In genomic region chr17:82030470-82031302, GRCh38 we compare ENCODE assay signal across 8 cellular contexts. TPM values are rescaled to one million over a fixed set of nuclear protein-coding genes. Genes with fewer than 3 reads are reported as not detected.
DNase-seq lines count a peak whose midpoint lies in the region; ATAC-seq and TF ChIP-seq lines count a peak whose summit lies in the region.

No MANE protein-coding gene starts in this region.

- no peaks in the 10 kb centered on the region for H3K27me3 ChIP-seq in CD4-positive, alpha-beta memory T cell (ENCODE audit: insufficient read depth, low read length)
- H3K27me3 ChIP-seq in right lobe of liver = no peaks in the 10 kb centered on the region

- H3K4me3 ChIP-seq in CD4-positive, alpha-beta memory T cell (ENCODE audit: low read length in 2 of 2) = peak overlapping the region in 1 of 2 donors; percentile 46
- peak overlapping the region; percentile 38 for H3K4me3 ChIP-seq in HEK293 (ENCODE audit: low read depth, low read length)
- H3K4me3 ChIP-seq in right lobe of liver = peak overlapping the region; percentile 44 to 60 (median 46)

- H3K36me3 Mint-ChIP-seq in CD4-positive, alpha-beta memory T cell = peaks cover 0 to 5% of the 10 kb centered on the region in 2 donors

- H3K27ac Mint-ChIP-seq in CD4-positive, alpha-beta memory T cell = peak overlapping the region in 6 of 7 donors; percentile 48 to 91 (median 76)

- intact Hi-C loops in CD4-positive, alpha-beta memory T cell (cut with micrococcal nuclease) = loop anchor here (1.0 to 10.0 kb wide), 4 partner anchors 124 to 520 kb away; partner anchors contain the start of genes HEXD and OGFOD3
- intact Hi-C loops in right lobe of liver (cut with DNase I) = loop anchor here (2.0 to 10.0 kb wide), 4 partner anchors 54 to 127 kb away; partner anchors contain the start of gene FASN (in 1 of the 2)

- no peaks in the 10 kb centered on the region for H3K9me3 ChIP-seq in CD4-positive, alpha-beta memory T cell (ENCODE audit: control insufficient read depth in 1 of 2, low read length in 2 of 2)
- H3K9me3 ChIP-seq in HEK293 (ENCODE audit: control insufficient read depth, insufficient read depth, low read depth, low read length) (no peaks in the 10 kb centered on the region), right lobe of liver (no peaks in the 10 kb centered on the region)

- POLR2A ChIA-PET in CD4-positive, alpha-beta memory T cell (lab: Charles Lee; ENCODE audit: partially characterized antibody) = interaction anchor here (0.7 to 3.2 kb wide), 20 partner anchors 9 to 488 kb away, joined by 3 to 28 read pairs (median 6); partner anchors contain the start of genes CENPX, DUS1L, FASN and GPS1
- POLR2A ChIA-PET in HEK293 (lab: Yijun Ruan, JAX) = interaction anchor here (0.8 to 6.0 kb wide), 17 partner anchors 9 to 318 kb away, joined by 3 to 56 read pairs (median 5); partner anchors contain the start of genes CENPX, GPS1, LRRC45 and RFNG

- peak; percentile 78 to 88 (median 85) for DNase-seq in CD4-positive, alpha-beta memory T cell
- DNase-seq in NCI-H446 treated with DMSO at 0.1 percent for 48 hours (lab: John Stamatoyannopoulos, UW) = peak; percentile 28
- DNase-seq in activated CD4-positive, alpha-beta T cell treated with anti-CD3 and anti-CD28 coated beads, Interleukin-2, amount 50 U/mL, for 1 hour = peak; percentile 80
- peak; percentile 92 for DNase-seq in dermis blood vessel endothelial cell
- peak; percentile 91 to 92 (median 92) for DNase-seq in right lobe of liver
- DNase-seq in stimulated activated CD4-positive, alpha-beta T cell treated with anti-CD3 and anti-CD28 coated beads, Interleukin-2, amount 100 ng/mL, for 4 hours (ENCODE audit: low read depth) = peak; percentile 71

- H3K27ac ChIP-seq in CD4-positive, alpha-beta memory T cell (ENCODE audit: low read depth, low read length) = no peak overlapping the region
- peak overlapping the region; percentile 93 for H3K27ac ChIP-seq in HEK293 (ENCODE audit: extremely low read depth, low read depth, low read length)
- H3K27ac ChIP-seq in right lobe of liver = peak overlapping the region; percentile 16 to 65 (median 49)

- ATAC-seq in right lobe of liver = peak; percentile 72 to 79 (median 78)
- no peak for ATAC-seq in HG03025 (IDR thresholded peaks at IDR 0.05; ENCODE audit: low FRiP score, unreplicated experiment)

- H3K36me3 ChIP-seq in CD4-positive, alpha-beta memory T cell (ENCODE audit: insufficient read depth, low read length) = no peaks in the 10 kb centered on the region
- peaks cover 0 to 68% of the 10 kb centered on the region in 2 experiments; a peak in 2 of 3 replicates for H3K36me3 ChIP-seq in HEK293 (ENCODE audit: control insufficient read depth in 2 of 2, insufficient read depth in 1 of 2, low read length in 2 of 2)
- peaks cover 0 to 6% (median 0%) of the 10 kb centered on the region in 4 donors for H3K36me3 ChIP-seq in right lobe of liver

- CTCF ChIA-PET in CD4-positive, alpha-beta memory T cell (lab: Charles Lee; ENCODE audit: partially characterized antibody) = interaction anchor here (0.6 to 4.1 kb wide), 28 partner anchors 9 to 291 kb away, joined by 3 to 70 read pairs (median 5); partner anchors contain the start of gene CENPX
- CTCF ChIA-PET in HEK293 (lab: Yijun Ruan, JAX) = interaction anchor here (0.5 to 3.6 kb wide), 37 partner anchors 7 to 904 kb away, joined by 3 to 35 read pairs (median 3); partner anchors contain the start of genes CENPX, DCXR, LRRC45 and MAFG

- H3K4me1 Mint-ChIP-seq in CD4-positive, alpha-beta memory T cell = peaks cover 5 to 14% (median 10%) of the 10 kb centered on the region in 4 donors

- peaks cover 13% of the 10 kb centered on the region for H3K4me1 ChIP-seq in CD4-positive, alpha-beta memory T cell (ENCODE audit: insufficient read depth, low read length)
- peaks cover 2% of the 10 kb centered on the region; the same call in 1 of the 2 replicates for H3K4me1 ChIP-seq in HEK293 (ENCODE audit: control insufficient read depth, insufficient read depth, low read length)
- H3K4me1 ChIP-seq in right lobe of liver = peaks cover 0 to 33% (median 16%) of the 10 kb centered on the region in 4 donors

- no peaks in the 10 kb centered on the region for H3K27me3 Mint-ChIP-seq in CD4-positive, alpha-beta memory T cell

- TF ChIP-seq POLR2A in right lobe of liver (IDR thresholded peaks at IDR 0.05) = peak; percentile 26

- peak overlapping the region; percentile 79 to 89 (median 86) for H3K4me3 Mint-ChIP-seq in CD4-positive, alpha-beta memory T cell

- peak; percentile 99 for TF ChIP-seq CTCF in HEK293 (tag by site-specific recombination; IDR thresholded peaks at IDR 0.05)
- peak; percentile 90 to 99 (median 98) for TF ChIP-seq CTCF in right lobe of liver (IDR thresholded peaks at IDR 0.05)

- no CpG with 5 or more reads among the region's 94 CpGs for WGBS in right lobe of liver (ENCODE audit: insufficient coverage, low coverage, low lambda C conversion rate, missing lambda C conversion rate)

- H3K9me3 Mint-ChIP-seq in CD4-positive, alpha-beta memory T cell = no peaks in the 10 kb centered on the region

TF ChIP-seq in HEK293, 187 proteins besides CTCF, POLR2A, EP300 and RAD21 (continues in another document):
- TF ChIP-seq ZNF610 (tag by site-specific recombination; IDR thresholded peaks at IDR 0.05; ENCODE audit: borderline replicate concordance) (no peak), ZNF776 (tag by site-specific recombination; IDR thresholded peaks at IDR 0.05; ENCODE audit: borderline replicate concordance) (no peak), ZNF239 (tag by site-specific recombination; IDR thresholded peaks at IDR 0.05) (no peak), GLI4 (tag by site-specific recombination; IDR thresholded peaks at IDR 0.05) (no peak), YY1 (tag by site-specific recombination; IDR thresholded peaks at IDR 0.05) (0 out of 2 replicates have a peak, but pooled peaks have one; percentile 7), EGR2 (tag by site-specific recombination; IDR thresholded peaks at IDR 0.05; ENCODE audit: low read depth) (peak; percentile 60; the same call in 1 of the 2 replicates), ZNF830 (tag by site-specific recombination; IDR thresholded peaks at IDR 0.05; ENCODE audit: low read depth) (no peak), MYNN (tag by site-specific recombination; IDR thresholded peaks at IDR 0.05; ENCODE audit: borderline replicate concordance) (no peak), ZNF202 (tag by site-specific recombination; IDR thresholded peaks at IDR 0.05; ENCODE audit: borderline replicate concordance) (no peak), BCL11B (tag by site-specific recombination; IDR thresholded peaks at IDR 0.05; ENCODE audit: low read depth) (no peak), ATF2 (tag by site-specific recombination; IDR thresholded peaks at IDR 0.05; ENCODE audit: low read depth) (no peak), ZNF658 (tag by site-specific recombination; IDR thresholded peaks at IDR 0.05) (no peak)
- TF ChIP-seq, protein P1, sequence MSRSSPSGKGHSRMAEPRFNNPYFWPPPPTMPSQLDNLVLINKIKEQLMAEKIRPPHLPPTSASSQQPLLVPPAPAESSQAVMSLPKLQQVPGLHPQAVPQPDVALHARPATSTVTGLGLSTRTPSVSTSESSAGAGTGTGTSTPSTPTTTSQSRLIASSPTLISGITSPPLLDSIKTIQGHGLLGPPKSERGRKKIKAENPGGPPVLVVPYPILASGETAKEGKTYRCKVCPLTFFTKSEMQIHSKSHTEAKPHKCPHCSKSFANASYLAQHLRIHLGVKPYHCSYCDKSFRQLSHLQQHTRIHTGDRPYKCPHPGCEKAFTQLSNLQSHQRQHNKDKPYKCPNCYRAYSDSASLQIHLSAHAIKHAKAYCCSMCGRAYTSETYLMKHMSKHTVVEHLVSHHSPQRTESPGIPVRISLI (tag by site-specific recombination; IDR thresholded peaks at IDR 0.05) = no peak

RNA-seq across cellular contexts. Expression of gene RAC3, which starts 0.8 kb away (rescaled TPM):
- total RNA-seq in CD4-positive, alpha-beta memory T cell = 1 to 10 TPM in 1 of 2 experiments, under 1 TPM in 1; 0.86 to 2.3 TPM
- polyA plus RNA-seq in CD4-positive, alpha-beta memory T cell = under 1 TPM in 1 of 2 donors, not detected in 1; 0.44 TPM
- total RNA-seq in dermis blood vessel endothelial cell (9.0 and 14.0 TPM in 2 replicates), right lobe of liver (1 to 10 TPM; 3.4 to 9.0 (median 5.4) TPM)

RNA-seq across cellular contexts. Expression of gene DCXR, which starts 6.8 kb away (rescaled TPM):
- total RNA-seq in CD4-positive, alpha-beta memory T cell = 10 to 100 TPM; 65.9 to 68.2 TPM
- 100 to 1,000 TPM; 118 to 164 TPM for polyA plus RNA-seq in CD4-positive, alpha-beta memory T cell
- total RNA-seq in dermis blood vessel endothelial cell = 56.8 and 63.8 TPM in 2 replicates
- 1,000 to 10,000 TPM in 2 of 6 experiments, 100 to 1,000 TPM in 4; 389 to 1,607 (median 735) TPM for total RNA-seq in right lobe of liver

RNA-seq across cellular contexts. Expression of gene LRRC45, which starts 7.6 kb away (rescaled TPM):
- 10 to 100 TPM; 18.0 to 18.7 TPM for total RNA-seq in CD4-positive, alpha-beta memory T cell
- polyA plus RNA-seq in CD4-positive, alpha-beta memory T cell = 1 to 10 TPM; 5.7 to 8.2 TPM
- total RNA-seq in dermis blood vessel endothelial cell (15.1 and 23.3 TPM in 2 replicates), right lobe of liver (10 to 100 TPM in 3 of 6 experiments, 1 to 10 TPM in 3; 4.9 to 15.6 (median 11.9) TPM)

RNA-seq across cellular contexts. Expression of gene CENPX, which starts 8.0 kb away (rescaled TPM):
- 10 to 100 TPM; 33.4 to 35.4 TPM for total RNA-seq in CD4-positive, alpha-beta memory T cell
- 10 to 100 TPM; 37.9 to 70.8 TPM for polyA plus RNA-seq in CD4-positive, alpha-beta memory T cell
- total RNA-seq in dermis blood vessel endothelial cell (27.0 and 33.0 TPM in 2 replicates), right lobe of liver (10 to 100 TPM; 27.3 to 81.1 (median 47.8) TPM)

RNA-seq across cellular contexts. Expression of gene RFNG, which starts 20.9 kb away (rescaled TPM):
- total RNA-seq in CD4-positive, alpha-beta memory T cell = 10 to 100 TPM; 37.6 to 44.0 TPM
- 1 to 10 TPM; 6.2 to 8.2 TPM for polyA plus RNA-seq in CD4-positive, alpha-beta memory T cell
- total RNA-seq in dermis blood vessel endothelial cell (22.6 and 34.9 TPM in 2 replicates), right lobe of liver (10 to 100 TPM; 29.9 to 53.3 (median 43.7) TPM)

Comparison
In these comparisons a context has a peak if more than half of its experiments do, and no peak if none do; other contexts are left out.
1. DNase-seq: peak in every context shown above with its lines; median percentile 92 in dermis blood vessel endothelial cell; 92 in right lobe of liver; 85 in CD4-positive, alpha-beta memory T cell; 80 in activated CD4-positive, alpha-beta T cell treated with anti-CD3 and anti-CD28 coated beads, Interleukin-2, amount 50 U/mL, for 1 hour; 71 in stimulated activated CD4-positive, alpha-beta T cell treated with anti-CD3 and anti-CD28 coated beads, Interleukin-2, amount 100 ng/mL, for 4 hours; 28 in NCI-H446 treated with DMSO at 0.1 percent for 48 hours.